Comparison of ENCODE assay signal across 12 cellular contexts in the genomic region with DNA sequence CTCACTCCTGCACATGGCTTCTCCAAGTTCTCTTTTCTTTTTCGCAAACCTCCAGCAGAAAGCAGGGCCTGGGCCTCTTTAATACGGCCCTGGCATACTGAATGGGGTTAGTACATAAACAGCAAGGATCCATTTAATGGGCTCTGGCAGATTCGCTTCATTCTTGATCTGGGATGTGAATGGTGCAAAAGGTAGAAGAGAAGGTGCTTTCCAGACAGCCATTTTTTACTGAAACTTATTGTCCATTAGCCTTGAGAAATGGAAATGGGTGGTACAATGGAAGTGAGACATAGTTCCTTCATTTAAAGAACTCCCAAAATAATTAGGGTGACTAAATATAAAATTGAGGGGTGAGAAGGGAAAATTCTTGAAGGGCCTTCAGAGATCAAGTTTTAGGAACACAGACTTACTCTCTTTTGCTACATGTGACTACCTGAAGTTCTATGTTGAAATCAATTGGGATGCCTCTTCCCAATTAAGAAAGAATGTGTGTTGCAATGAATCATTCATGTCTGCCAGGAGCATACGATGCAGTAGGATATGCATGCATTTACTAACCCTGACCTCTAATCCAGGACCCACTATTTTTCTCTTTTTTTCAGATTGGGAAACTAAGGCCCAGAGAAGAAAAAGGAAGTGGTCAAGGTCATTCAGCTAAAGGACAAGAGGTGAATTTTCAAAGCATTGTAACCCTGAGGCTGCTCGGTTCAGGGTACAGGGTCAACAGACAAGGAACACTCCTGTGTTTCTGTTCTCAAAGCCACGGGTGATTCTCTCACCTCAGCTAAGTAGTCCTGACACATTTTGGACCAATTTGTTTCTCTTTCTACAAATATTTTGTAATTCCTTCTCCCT.
DNase-seq lines count a peak whose midpoint lies in the region; ATAC-seq, FAIRE-seq and TF ChIP-seq lines count a peak whose summit lies in the region.
"Had no signal": no experiment of that assay in that cellular context is flagged by ENCODE, and none has a peak within 500 bp of the region (broad histone marks: within the 10 kb centered on the region; RNA-seq: fewer than 3 reads in every experiment).

No MANE protein-coding gene starts in this region.

- H2BK120ac ChIP-seq in mesenchymal stem cell (ENCODE audit: low read depth, low read length): no peak overlapping the region

- no peak overlapping the region for H4K91ac ChIP-seq in mesenchymal stem cell (ENCODE audit: low read length)

- DNase-seq in EL (peak; percentile 28), RWPE2 (ENCODE audit: low spot score) (no peak), mesenchymal stem cell (no peak), RCC 7860 (ENCODE audit: low spot score) (no peak), hypothalamus (lab: John Stamatoyannopoulos, UW) (no peak), DMS153 treated with DMSO at 0.1 percent for 48 hours (lab: John Stamatoyannopoulos, UW; ENCODE audit: unreplicated experiment) (no peak)
- DNase-seq in activated T-cell treated with anti-CD3 and anti-CD28 coated beads, Interleukin-2, amount 50 U/mL, for 48 hours: no peak

- peak overlapping the region; percentile 59 for H2AK5ac ChIP-seq in mesenchymal stem cell (ENCODE audit: low read length, severe bottlenecking)

- no peak overlapping the region for H2AFZ ChIP-seq in mesenchymal stem cell (ENCODE audit: low read depth, low read length)

- no peak for TF ChIP-seq CTCF in RWPE2 (IDR thresholded peaks at IDR 0.05; ENCODE audit: poor library complexity, severe bottlenecking)

- 68% methylated on average over 6 of the region's 6 CpGs for WGBS in mesenchymal stem cell

- H3K23ac ChIP-seq in mesenchymal stem cell (ENCODE audit: low read length in 2 of 2): no peak overlapping the region

- no peak overlapping the region for H3K18ac ChIP-seq in mesenchymal stem cell (ENCODE audit: low read depth in 1 of 2, low read length in 2 of 2)

- H3K4me2 ChIP-seq in mesenchymal stem cell (ENCODE audit: low read length, poor library complexity, severe bottlenecking): no peak overlapping the region

- H3K9me3 ChIP-seq in RWPE2 (ENCODE audit: severe bottlenecking) (no peaks in the 10 kb centered on the region), mesenchymal stem cell (ENCODE audit: control insufficient read depth, low read length) (no peaks in the 10 kb centered on the region)
- H3K9me3 ChIP-seq: SJSA1 had no signal

- H2BK5ac ChIP-seq in mesenchymal stem cell (ENCODE audit: low read depth, low read length, poor library complexity, severe bottlenecking): no peak overlapping the region

- no peak overlapping the region for H3K14ac ChIP-seq in mesenchymal stem cell (ENCODE audit: low read length in 2 of 2)

- H3K4ac ChIP-seq in mesenchymal stem cell (ENCODE audit: low read depth in 1 of 2, low read length in 2 of 2): no peak overlapping the region

- H2BK15ac ChIP-seq in mesenchymal stem cell (ENCODE audit: low read depth, poor library complexity, severe bottlenecking): no peak overlapping the region

- H3K36me3 ChIP-seq in RWPE2 (ENCODE audit: low read depth) (no peaks in the 10 kb centered on the region), mesenchymal stem cell (ENCODE audit: control insufficient read depth in 1 of 2, insufficient read depth in 2 of 2, low read depth in 1 of 2, low read length in 2 of 2) (no peaks in the 10 kb centered on the region)
- H3K36me3 ChIP-seq: SJSA1 had no signal

- H3K79me1 ChIP-seq in mesenchymal stem cell (replicated peaks; ENCODE audit: low read length, poor library complexity, severe bottlenecking): no peaks in the 10 kb centered on the region

- no peak overlapping the region for H4K8ac ChIP-seq in mesenchymal stem cell (ENCODE audit: low read length)

- H3K4me1 ChIP-seq in RWPE2 (ENCODE audit: insufficient read depth, poor library complexity, severe bottlenecking) (no peaks in the 10 kb centered on the region), mesenchymal stem cell (ENCODE audit: control insufficient read depth, insufficient read depth, low read depth, low read length) (peaks cover 2% of the 10 kb centered on the region)

- no peak overlapping the region for H3K9ac ChIP-seq in mesenchymal stem cell (ENCODE audit: low read length)

- no peak overlapping the region for H3K4me3 ChIP-seq in RWPE2 (ENCODE audit: severe bottlenecking)
- no peak overlapping the region for H3K4me3 ChIP-seq in mesenchymal stem cell (ENCODE audit: insufficient read depth in 1 of 2, low read depth in 1 of 2, low read length in 2 of 2)
- H3K4me3 ChIP-seq: lung, SJSA1 had no signal

- H3K27ac ChIP-seq in RWPE2 (ENCODE audit: poor library complexity, severe bottlenecking) (no peak overlapping the region), mesenchymal stem cell (ENCODE audit: low read length, poor library complexity, severe bottlenecking) (no peak overlapping the region)
- H3K27ac ChIP-seq: SJSA1 had no signal

- ATAC-seq in GM19463 (IDR thresholded peaks at IDR 0.05; ENCODE audit: unreplicated experiment) (peak; percentile 20), RWPE2 (ENCODE audit: low read depth) (0 out of 3 replicates have a peak, but pooled peaks have one; percentile 40)
- ATAC-seq: activated CD8-positive, alpha-beta T cell treated with anti-CD3 and anti-CD28 coated beads for 36 hours had no signal

- FAIRE-seq in RCC 7860 (lab: Jason Lieb, UNC): no peak
- FAIRE-seq: HTR-8/SVneo had no signal

- no peaks in the 10 kb centered on the region for H3K27me3 ChIP-seq in RWPE2 (ENCODE audit: insufficient read depth, poor library complexity, severe bottlenecking)
- no peaks in the 10 kb centered on the region for H3K27me3 ChIP-seq in mesenchymal stem cell (ENCODE audit: control insufficient read depth in 1 of 2, insufficient read depth in 1 of 2, low read length in 2 of 2)
- H3K27me3 ChIP-seq: SJSA1 had no signal

- no peak overlapping the region for H2BK12ac ChIP-seq in mesenchymal stem cell (ENCODE audit: low read length in 2 of 2)
